ENCODE assay signal across 8 cellular contexts in the genomic region with DNA sequence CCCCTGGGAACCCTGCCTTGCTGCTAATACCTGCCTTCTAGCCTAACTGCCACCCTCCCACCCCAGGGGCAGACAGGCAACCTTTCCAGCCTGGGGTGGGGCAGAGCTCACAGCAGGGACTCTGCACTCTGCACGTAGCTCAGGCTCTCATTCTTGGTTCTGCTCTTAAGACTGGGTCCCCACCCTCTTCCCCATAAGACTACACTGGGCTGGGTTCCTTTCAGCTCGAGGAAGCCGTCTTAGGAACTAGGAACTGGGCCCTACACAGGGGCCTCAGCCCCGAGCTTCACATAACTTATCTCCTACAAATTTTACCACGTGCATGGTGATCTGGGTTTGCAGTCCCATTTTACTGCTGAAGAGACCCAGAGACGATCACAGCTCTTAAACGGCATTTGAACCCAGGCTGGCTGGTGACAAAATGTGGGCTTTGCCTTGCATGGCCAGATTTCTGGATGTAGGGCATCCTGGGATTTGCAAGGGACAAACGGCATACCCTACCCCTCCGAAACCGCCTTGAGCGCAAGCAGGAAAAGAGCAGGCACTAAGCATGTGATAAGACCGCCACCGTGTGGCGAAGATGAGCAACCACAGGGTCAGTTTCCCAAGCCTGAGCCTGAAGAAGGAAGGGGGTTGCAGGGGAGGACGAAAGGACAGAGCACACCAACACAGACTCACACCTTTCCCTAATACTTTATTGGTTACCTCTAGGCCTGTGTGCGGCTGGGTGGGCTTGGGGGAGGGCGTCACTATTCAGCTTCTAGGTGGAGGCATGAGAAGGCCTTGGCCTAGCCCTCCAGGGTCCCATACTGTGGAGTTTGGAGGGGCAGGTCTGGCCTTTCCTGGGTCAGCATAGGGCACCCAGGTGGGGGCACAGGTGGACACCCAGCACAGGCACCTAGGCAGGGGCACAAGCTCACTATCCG. TPM values are rescaled to one million over a fixed set of nuclear protein-coding genes. Genes with fewer than 3 reads are reported as not detected.
DNase-seq lines count a peak whose midpoint lies in the region; ATAC-seq and TF ChIP-seq lines count a peak whose summit lies in the region.

No MANE protein-coding gene starts in this region.

- peaks cover 18 to 24% of the 10 kb centered on the region in 2 donors for H3K4me1 Mint-ChIP-seq in natural killer cell treated with Interleukin-12 subunit alpha and Interleukin-12 subunit beta and Interleukin-15 and Interleukin-18, amount 100 ng/mL, for 72 hours (ENCODE audit: low read depth in 2 of 2)

- H3K36me3 Mint-ChIP-seq in natural killer cell treated with Interleukin-12 subunit alpha and Interleukin-12 subunit beta and Interleukin-15 and Interleukin-18, amount 100 ng/mL, for 72 hours = no peaks in the 10 kb centered on the region

- H3K4me1 ChIP-seq in Peyer's patch = peaks cover 9 to 38% (median 12%) of the 10 kb centered on the region in 4 donors
- peaks cover 0 to 42% (median 22%) of the 10 kb centered on the region in 4 donors for H3K4me1 ChIP-seq in tibial nerve

- H3K4me3 Mint-ChIP-seq in natural killer cell treated with Interleukin-12 subunit alpha and Interleukin-12 subunit beta and Interleukin-15 and Interleukin-18, amount 100 ng/mL, for 72 hours = peak overlapping the region; percentile 74

- H3K27ac Mint-ChIP-seq in natural killer cell treated with Interleukin-12 subunit alpha and Interleukin-12 subunit beta and Interleukin-15 and Interleukin-18, amount 100 ng/mL, for 72 hours = peak overlapping the region; percentile 24 to 68

- TF ChIP-seq EP300 in tibial nerve (IDR thresholded peaks at IDR 0.05) = peak in 1 of 2 donors; percentile 68

- WGBS in tibial nerve, 2 donors = 4 to 5% methylated on average over 17 to 18 of the region's 18 CpGs

- no peak for ATAC-seq in natural killer cell treated with Interleukin-12 subunit alpha and Interleukin-12 subunit beta and Interleukin-15 and Interleukin-18, amount 100 ng/mL, for 72 hours
- no peak for ATAC-seq in GM18502 (IDR thresholded peaks at IDR 0.05; ENCODE audit: poor library complexity, unreplicated experiment)

- in situ Hi-C loops in Caki2 (cut with HindIII; ENCODE audit: low pct_unique_long_range_greater_than_20kb, low sequenced_read_pairs) = no loop called here

- no peaks in the 10 kb centered on the region for H3K9me3 ChIP-seq in KOPT-K1 (ENCODE audit: insufficient read depth, low read length, poor library complexity, severe bottlenecking)
- H3K9me3 ChIP-seq in Peyer's patch = no peaks in the 10 kb centered on the region
- no peaks in the 10 kb centered on the region for H3K9me3 ChIP-seq in tibial nerve

- H3K4me3 ChIP-seq in Peyer's patch (peak overlapping the region in 3 of 4 donors; percentile 16 to 37 (median 33)), tibial nerve (peak overlapping the region in 1 of 4 donors; percentile 11)

- no peaks in the 10 kb centered on the region for H3K9me3 Mint-ChIP-seq in natural killer cell treated with Interleukin-12 subunit alpha and Interleukin-12 subunit beta and Interleukin-15 and Interleukin-18, amount 100 ng/mL, for 72 hours

- H3K27ac ChIP-seq in KOPT-K1 (ENCODE audit: low read depth, low read length, poor library complexity, severe bottlenecking) (peak overlapping the region; percentile 37), Peyer's patch (peak overlapping the region; percentile 51 to 95 (median 72)), tibial nerve (peak overlapping the region in 3 of 4 donors; percentile 61 to 99 (median 69))

- H3K36me3 ChIP-seq in KOPT-K1 (ENCODE audit: insufficient read depth, low read length) (peaks cover 16% of the 10 kb centered on the region), Peyer's patch (peaks cover 0 to 21% (median 0%) of the 10 kb centered on the region in 3 donors), tibial nerve (peaks cover 0 to 31% (median 0%) of the 10 kb centered on the region in 3 donors)

- TF ChIP-seq POLR2A in Peyer's patch (IDR thresholded peaks at IDR 0.05) = peak; percentile 34 to 71
- TF ChIP-seq POLR2A in tibial nerve (IDR thresholded peaks at IDR 0.05) = no peak

- no peaks in the 10 kb centered on the region for H3K27me3 Mint-ChIP-seq in natural killer cell treated with Interleukin-12 subunit alpha and Interleukin-12 subunit beta and Interleukin-15 and Interleukin-18, amount 100 ng/mL, for 72 hours

- TF ChIP-seq CTCF in Peyer's patch (IDR thresholded peaks at IDR 0.05) (peak; percentile 91 to 99 (median 98)), tibial nerve (IDR thresholded peaks at IDR 0.05) (peak; percentile 89 to 98 (median 94))

- no peaks in the 10 kb centered on the region for H3K27me3 ChIP-seq in Peyer's patch
- no peaks in the 10 kb centered on the region for H3K27me3 ChIP-seq in tibial nerve

- DNase-seq in Caki2 (ENCODE audit: low read depth) = peak; percentile 82
- peak; percentile 72 to 87 (median 81) for DNase-seq in Peyer's patch
- DNase-seq in activated T-helper 1 cell treated with anti-CD3 and anti-CD28 coated beads, Interleukin-2, amount 50 U/mL, for 16 hours (ENCODE audit: low read depth in 1 of 2, low spot score in 1 of 2) = peak; percentile 55 to 63
- DNase-seq in fibroblast of peridontal ligament (ENCODE audit: extremely low read depth) = peak; percentile 83
- DNase-seq in natural killer cell treated with Interleukin-12 subunit alpha and Interleukin-12 subunit beta and Interleukin-15 and Interleukin-18, amount 100 ng/mL, for 72 hours (ENCODE audit: low spot score) = peak; percentile 79
- DNase-seq in tibial nerve (ENCODE audit: low spot score in 2 of 2) = peak in 1 of 2 donors; percentile 76

RNA-seq across cellular contexts. Expression of a gene that starts 5.1 kb away (rescaled TPM):
- 63.3 and 74.5 TPM in 2 replicates for total RNA-seq in Caki2 (2014; rRNA removed; shearing (Covaris generic); ENCODE audit: low replicate concordance)
- total RNA-seq in Peyer's patch (100 to 1,000 TPM; 111 to 324 (median 152) TPM), tibial nerve (100 to 1,000 TPM; 421 to 676 (median 613) TPM)
- 100 to 1,000 TPM; 252 to 329 TPM for total RNA-seq in natural killer cell treated with Interleukin-12 subunit alpha and Interleukin-12 subunit beta and Interleukin-15 and Interleukin-18, amount 100 ng/mL, for 72 hours

RNA-seq across cellular contexts. Expression of a gene that starts 5.2 kb away (rescaled TPM):
- total RNA-seq in Caki2 (2014; rRNA removed; shearing (Covaris generic); ENCODE audit: low replicate concordance) = not detected in 2 replicates
- total RNA-seq in Peyer's patch (100 to 1,000 TPM; 150 to 461 (median 375) TPM), tibial nerve (100 to 1,000 TPM; 129 to 182 (median 163) TPM)
- total RNA-seq in natural killer cell treated with Interleukin-12 subunit alpha and Interleukin-12 subunit beta and Interleukin-15 and Interleukin-18, amount 100 ng/mL, for 72 hours = 100 to 1,000 TPM; 150 to 226 TPM

RNA-seq across cellular contexts. Expression of a gene that starts 5.5 kb away (rescaled TPM):
- not detected in 2 replicates for total RNA-seq in Caki2 (2014; rRNA removed; shearing (Covaris generic); ENCODE audit: low replicate concordance)
- total RNA-seq in Peyer's patch = not detected
- 10 to 100 TPM in 1 of 2 donors, 1 to 10 TPM in 1; 8.7 to 19.5 TPM for total RNA-seq in natural killer cell treated with Interleukin-12 subunit alpha and Interleukin-12 subunit beta and Interleukin-15 and Interleukin-18, amount 100 ng/mL, for 72 hours
- 1 to 10 TPM in 1 of 4 donors, not detected in 3; 4.8 TPM for total RNA-seq in tibial nerve

RNA-seq across cellular contexts. Expression of a gene that starts 10.0 kb away (rescaled TPM):
- total RNA-seq in Caki2 (2014; rRNA removed; shearing (Covaris generic); ENCODE audit: low replicate concordance) = 94.5 and 126 TPM in 2 replicates
- 10 to 100 TPM in 2 of 4 donors, 1 to 10 TPM in 2; 5.9 to 24.8 (median 9.4) TPM for total RNA-seq in Peyer's patch
- 10 to 100 TPM; 20.8 to 63.5 TPM for total RNA-seq in natural killer cell treated with Interleukin-12 subunit alpha and Interleukin-12 subunit beta and Interleukin-15 and Interleukin-18, amount 100 ng/mL, for 72 hours
- total RNA-seq in tibial nerve = 1 to 10 TPM; 5.4 to 8.6 (median 6.7) TPM

RNA-seq across cellular contexts. Expression of a gene that starts 21.1 kb away (rescaled TPM):
- 17.8 and 18.1 TPM in 2 replicates for total RNA-seq in Caki2 (2014; rRNA removed; shearing (Covaris generic); ENCODE audit: low replicate concordance)
- total RNA-seq in Peyer's patch = 100 to 1,000 TPM; 193 to 379 (median 285) TPM
- 10 to 100 TPM; 19.5 to 20.7 TPM for total RNA-seq in natural killer cell treated with Interleukin-12 subunit alpha and Interleukin-12 subunit beta and Interleukin-15 and Interleukin-18, amount 100 ng/mL, for 72 hours
- total RNA-seq in tibial nerve = 100 to 1,000 TPM in 1 of 4 donors, 10 to 100 TPM in 3; 27.3 to 109 (median 50.2) TPM

Comparison
In these comparisons a context has a peak if more than half of its experiments do, and no peak if none do; other contexts are left out.
1. POLR2A ChIP-seq: peak in Peyer's patch (2 of 2); none in tibial nerve (0 of 2).
2. RNA of a gene that starts 5.2 kb away (total RNA-seq): 150 to 461 TPM in Peyer's patch, 150 to 226 TPM in natural killer cell treated with Interleukin-12 subunit alpha and Interleukin-12 subunit beta and Interleukin-15 and Interleukin-18, amount 100 ng/mL, for 72 hours and 129 to 182 TPM in tibial nerve; not detected in Caki2; every median in the first group is over 100 times any median in the second.
3. Peak in every context shown above with its lines, with median percentiles within 50 percentile points of each other: H3K27ac ChIP-seq.